Comparison of ENCODE assay signal across 19 cellular contexts in genomic region chr2:238027591-238028415, GRCh38. TPM values are rescaled to one million over a fixed set of nuclear protein-coding genes. Genes with fewer than 3 reads are reported as not detected.
DNase-seq lines count a peak whose midpoint lies in the region; ATAC-seq and TF ChIP-seq lines count a peak whose summit lies in the region.
"Had no signal": no experiment of that assay in that cellular context is flagged by ENCODE, and none has a peak within 500 bp of the region (broad histone marks: within the 10 kb centered on the region; RNA-seq: fewer than 3 reads in every experiment).

No MANE protein-coding gene starts in this region.

- H3K9ac ChIP-seq in IMR-90 (ENCODE audit: low read depth, low read length): no peak overlapping the region

- H4K8ac ChIP-seq in IMR-90 (ENCODE audit: low read depth in 2 of 2, low read length in 2 of 2): peak overlapping the region; percentile 9 to 26

- peak overlapping the region; percentile 27 for H3K18ac ChIP-seq in IMR-90 (ENCODE audit: low read depth, low read length)

- H2AK5ac ChIP-seq in IMR-90 (ENCODE audit: low read depth, low read length): peak overlapping the region; percentile 57; the same call in 1 of the 2 replicates

- peak overlapping the region; percentile 55; the same call in 1 of the 2 replicates for H3K23ac ChIP-seq in IMR-90 (ENCODE audit: low read depth, low read length)

- H3K9me1 ChIP-seq in IMR-90 (ENCODE audit: insufficient read depth, low read length): peaks cover 31% of the 10 kb centered on the region

- CTCF ChIA-PET in IMR-90 (lab: Yijun Ruan, JAX): no interaction called here

- no peak overlapping the region for H3K56ac ChIP-seq in IMR-90 (ENCODE audit: extremely low read depth, insufficient read depth, low read length)

- ATAC-seq in IMR-90 (ENCODE audit: low read depth) (no peak), HG03469 (IDR thresholded peaks at IDR 0.05; ENCODE audit: unreplicated experiment) (no peak)
- no peak for ATAC-seq in activated T-helper 17 cell treated with anti-CD3 and anti-CD28 coated beads, Interleukin-2, amount 50 U/mL, for 72 hours (replicated peaks)
- ATAC-seq: activated CD8-positive, alpha-beta memory T cell treated with anti-CD3 and anti-CD28 coated beads, Interleukin-2, amount 10 ng/mL, durations not matched to agents 7 days and 5 days; stimulated activated memory B cell treated with anti-CD40 and anti-IgM and Interleukin-4, amounts not matched to agents 10 μg/mL and 1 μg/mL and 100 μg/mL, for 72 hours had no signal

- peaks cover 11% of the 10 kb centered on the region for H3K4me1 ChIP-seq in IMR-90 (ENCODE audit: control insufficient read depth, insufficient read depth, low read length)
- H3K4me1 ChIP-seq in neutrophil (ENCODE audit: control insufficient read depth in 1 of 2, insufficient read depth in 1 of 2, low read depth in 1 of 2, low read length in 1 of 2): peaks cover 13 to 15% of the 10 kb centered on the region in 2 experiments

- H3K9me3 Mint-ChIP-seq in activated T-helper 17 cell treated with anti-CD3 and anti-CD28 coated beads, Interleukin-2, amount 50 U/mL, for 72 hours: no peaks in the 10 kb centered on the region
- H3K9me3 Mint-ChIP-seq: CD4-positive, alpha-beta T cell; stimulated activated memory B cell treated with anti-CD40 and anti-IgM and Interleukin-4, amounts not matched to agents 10 μg/mL and 1 μg/mL and 100 μg/mL, for 72 hours had no signal

- peak overlapping the region; percentile 48 for H2BK120ac ChIP-seq in IMR-90 (ENCODE audit: low read depth, low read length)

- peaks cover 11% of the 10 kb centered on the region for H3K4me1 Mint-ChIP-seq in activated T-helper 17 cell treated with anti-CD3 and anti-CD28 coated beads, Interleukin-2, amount 50 U/mL, for 72 hours
- H3K4me1 Mint-ChIP-seq: stimulated activated memory B cell treated with anti-CD40 and anti-IgM and Interleukin-4, amounts not matched to agents 10 μg/mL and 1 μg/mL and 100 μg/mL, for 72 hours had no signal

- intact Hi-C loops in IMR-90 (cut with micrococcal nuclease): no loop called here

- peak overlapping the region; percentile 40 for H4K91ac ChIP-seq in IMR-90 (ENCODE audit: insufficient read depth, low read depth, low read length)

- WGBS in IMR-90 (ENCODE audit: extremely low coverage in 2 of 2, insufficient read length in 1 of 2), 2 experiments: 90% methylated on average over 2 of the region's 9 CpGs; no CpG with 5 or more reads in 1 of the 2 experiments

- peak overlapping the region; percentile 73 for H2BK20ac ChIP-seq in IMR-90 (ENCODE audit: low read depth, low read length)

- no peaks in the 10 kb centered on the region for H3K27me3 Mint-ChIP-seq in activated T-helper 17 cell treated with anti-CD3 and anti-CD28 coated beads, Interleukin-2, amount 50 U/mL, for 72 hours
- H3K27me3 Mint-ChIP-seq: activated CD8-positive, alpha-beta memory T cell treated with anti-CD3 and anti-CD28 coated beads, Interleukin-2, amount 10 ng/mL, durations not matched to agents 7 days and 5 days; activated naive CD8-positive, alpha-beta T cell; CD4-positive, alpha-beta T cell; stimulated activated memory B cell treated with anti-CD40 and anti-IgM and Interleukin-4, amounts not matched to agents 10 μg/mL and 1 μg/mL and 100 μg/mL, for 72 hours had no signal

- peak overlapping the region; percentile 36 for H2BK5ac ChIP-seq in IMR-90 (ENCODE audit: low read depth, low read length, poor library complexity, severe bottlenecking)

- H2BK15ac ChIP-seq in IMR-90 (ENCODE audit: low read depth, low read length): peak overlapping the region; percentile 49; the same call in 1 of the 3 replicates

- H4K20me1 ChIP-seq in IMR-90 (ENCODE audit: insufficient read depth, low read length): no peaks in the 10 kb centered on the region; the same call in 1 of the 2 replicates

- TF ChIP-seq POLR2A in IMR-90 (IDR thresholded peaks at IDR 0.05; ENCODE audit: low read depth, low read length): no peak

- DNase-seq in GF-D8 (lab: John Stamatoyannopoulos, UW) (peak; percentile 57), IMR-90 (no peak), islet precursor cell (no peak), WERI-Rb-1 (no peak)
- DNase-seq: activated CD4-positive, alpha-beta T cell treated with anti-CD3 and anti-CD28 coated beads, Interleukin-2, amount 50 U/mL, for 1 hour; activated CD8-positive, alpha-beta memory T cell treated with anti-CD3 and anti-CD28 coated beads, Interleukin-2, amount 10 ng/mL, durations not matched to agents 7 days and 5 days; CD4-positive, alpha-beta T cell; mesenchymal stem cell; NCI-H1048; NCI-H187; NCI-H2171 treated with DMSO at 0.1 percent for 48 hours; NCI-H526; ovary had no signal

- peak overlapping the region; percentile 73 for H3K4ac ChIP-seq in IMR-90 (ENCODE audit: low read depth, low read length)

- POLR2A ChIA-PET in IMR-90 (lab: Charles Lee; ENCODE audit: unreplicated experiment): interaction anchor here (0.6 kb wide), 1 partner anchor 20 kb away, joined by 3 read pairs; no protein-coding TSS in a partner anchor

- in situ Hi-C loops in IMR-90 (cut with MboI; ENCODE audit: low sequenced_read_pairs): no loop called here

- H3K36me3 Mint-ChIP-seq in activated T-helper 17 cell treated with anti-CD3 and anti-CD28 coated beads, Interleukin-2, amount 50 U/mL, for 72 hours (ENCODE audit: low read depth): peaks cover 75% of the 10 kb centered on the region

- H3K4me2 ChIP-seq in IMR-90 (ENCODE audit: low read depth, low read length): no peak overlapping the region

- peaks cover 7 to 43% of the 10 kb centered on the region in 2 experiments; a peak in 3 of 4 replicates for H3K79me1 ChIP-seq in IMR-90 (ENCODE audit: low read depth in 1 of 2, low read length in 2 of 2)

- H3K9me3 ChIP-seq in IMR-90 (ENCODE audit: control insufficient read depth, insufficient read depth, low read length) (no peaks in the 10 kb centered on the region), neutrophil (no peaks in the 10 kb centered on the region), WERI-Rb-1 (ENCODE audit: severe bottlenecking) (no peaks in the 10 kb centered on the region)
- H3K9me3 ChIP-seq: ovary had no signal

- peak overlapping the region; percentile 64 for H3K27ac ChIP-seq in IMR-90 (ENCODE audit: insufficient read depth, low read length)
- H3K27ac ChIP-seq in neutrophil: peak overlapping the region; percentile 63
- no peak overlapping the region for H3K27ac ChIP-seq in WERI-Rb-1
- H3K27ac ChIP-seq: epithelial cell of prostate, ovary had no signal

- H3K4me3 Mint-ChIP-seq in activated T-helper 17 cell treated with anti-CD3 and anti-CD28 coated beads, Interleukin-2, amount 50 U/mL, for 72 hours: no peak overlapping the region
- H3K4me3 Mint-ChIP-seq: activated CD8-positive, alpha-beta memory T cell treated with anti-CD3 and anti-CD28 coated beads, Interleukin-2, amount 10 ng/mL, durations not matched to agents 7 days and 5 days; activated naive CD8-positive, alpha-beta T cell; CD4-positive, alpha-beta T cell; stimulated activated memory B cell treated with anti-CD40 and anti-IgM and Interleukin-4, amounts not matched to agents 10 μg/mL and 1 μg/mL and 100 μg/mL, for 72 hours had no signal

- H3K27ac Mint-ChIP-seq in activated T-helper 17 cell treated with anti-CD3 and anti-CD28 coated beads, Interleukin-2, amount 50 U/mL, for 72 hours: peak overlapping the region; percentile 58
- H3K27ac Mint-ChIP-seq: activated CD8-positive, alpha-beta memory T cell treated with anti-CD3 and anti-CD28 coated beads, Interleukin-2, amount 10 ng/mL, durations not matched to agents 7 days and 5 days; activated naive CD8-positive, alpha-beta T cell; CD4-positive, alpha-beta T cell; stimulated activated memory B cell treated with anti-CD40 and anti-IgM and Interleukin-4, amounts not matched to agents 10 μg/mL and 1 μg/mL and 100 μg/mL, for 72 hours had no signal

- H4K5ac ChIP-seq in IMR-90 (ENCODE audit: low read depth, low read length): peak overlapping the region; percentile 19; the same call in 1 of the 2 replicates

- no peak overlapping the region for H2AFZ ChIP-seq in IMR-90 (replicated peaks; ENCODE audit: low read length, poor library complexity)

- H3K14ac ChIP-seq in IMR-90 (replicated peaks; ENCODE audit: low read depth, low read length): peak overlapping the region; percentile 43

- H3K4me3 ChIP-seq in IMR-90 (ENCODE audit: insufficient read depth, low read depth, low read length): no peak overlapping the region
- no peak overlapping the region for H3K4me3 ChIP-seq in neutrophil (ENCODE audit: low read depth in 1 of 2, low read length in 1 of 2)
- no peak overlapping the region for H3K4me3 ChIP-seq in WERI-Rb-1 (ENCODE audit: low read depth, low read length)
- H3K4me3 ChIP-seq: ovary had no signal

- TF ChIP-seq RAD21 in IMR-90 (IDR thresholded peaks at IDR 0.05; ENCODE audit: low read length): no peak

- peak overlapping the region; percentile 60 for H2AK9ac ChIP-seq in IMR-90 (replicated peaks; ENCODE audit: low read depth, low read length, poor library complexity)

- dilution Hi-C loops in IMR-90 (cut with HindIII; ENCODE audit: low sequenced_read_pairs, unreplicated experiment): no loop called here

- no peaks in the 10 kb centered on the region for H3K27me3 ChIP-seq in IMR-90 (ENCODE audit: control insufficient read depth, insufficient read depth, low read length)
- H3K27me3 ChIP-seq in neutrophil: no peaks in the 10 kb centered on the region
- H3K27me3 ChIP-seq in WERI-Rb-1 (ENCODE audit: insufficient read depth, low read depth, severe bottlenecking): no peaks in the 10 kb centered on the region
- H3K27me3 ChIP-seq: ovary had no signal

- BruUV-seq in IMR-90 (replicated peaks; lab: Mats Ljungman, UMichigan): no TSS peak

- H3K36me3 ChIP-seq in IMR-90 (ENCODE audit: control insufficient read depth, insufficient read depth, low read length): peaks cover 32% of the 10 kb centered on the region
- H3K36me3 ChIP-seq in neutrophil: peaks cover 47% of the 10 kb centered on the region
- H3K36me3 ChIP-seq in WERI-Rb-1: peaks cover 23% of the 10 kb centered on the region
- H3K36me3 ChIP-seq: ovary had no signal

- TF ChIP-seq CTCF in IMR-90 (conservative IDR thresholded peaks at IDR 0.05; ENCODE audit: low read depth, low read length): no peak
- TF ChIP-seq CTCF in neutrophil (IDR thresholded peaks at IDR 0.05): no peak
- no peak for TF ChIP-seq CTCF in WERI-Rb-1 (IDR thresholded peaks at IDR 0.05; ENCODE audit: low read depth, low read length)

TF ChIP-seq in IMR-90, 13 proteins besides CTCF, POLR2A, EP300 and RAD21 (continues in another document):
- TF ChIP-seq CEBPB (IDR thresholded peaks at IDR 0.05; ENCODE audit: low read depth, low read length): no peak
- TF ChIP-seq MAFK (IDR thresholded peaks at IDR 0.05; ENCODE audit: low read depth, low read length): no peak
- TF ChIP-seq MAZ (IDR thresholded peaks at IDR 0.05; ENCODE audit: borderline replicate concordance, low read depth, low read length): no peak
- no peak for TF ChIP-seq BHLHE40 (IDR thresholded peaks at IDR 0.05; ENCODE audit: low read depth, low read length)
- no peak for TF ChIP-seq MXI1 (IDR thresholded peaks at IDR 0.05; ENCODE audit: borderline replicate concordance, low read depth, low read length)

RNA-seq across cellular contexts. Expression of gene SCLY, which starts 33.0 kb away (rescaled TPM):
- total RNA-seq in IMR-90 (2012; rRNA removed): 8.6 and 12.2 TPM in 2 replicates
- polyA plus RNA-seq in IMR-90 (2012; rRNA removed): 10.5 and 11.5 TPM in 2 replicates
- 6.0 and 9.5 TPM in 2 replicates for polyA plus RNA-seq in IMR-90 (2012; cell fraction: cytosol; rRNA removed)
- polyA plus RNA-seq in IMR-90 (2012; cell fraction: nucleus; rRNA removed; ENCODE audit: low replicate concordance): 17.5 and 22.5 TPM in 2 replicates
- total RNA-seq in activated T-helper 17 cell treated with anti-CD3 and anti-CD28 coated beads, Interleukin-2, amount 50 U/mL, for 72 hours: 10 to 100 TPM; 56.2 to 57.1 TPM
